ENCODE assay signal across 8 cellular contexts in genomic region chr12:45543887-45544286, GRCh38.
A peak's percentile ranks its signal among the peaks of the same experiment; 100 is the strongest.
DNase-seq lines count a peak whose midpoint lies in the region; ATAC-seq and TF ChIP-seq lines count a peak whose summit lies in the region.

No MANE protein-coding gene starts in this region.

- no peaks in the 10 kb centered on the region for H3K36me3 Mint-ChIP-seq in activated CD4-positive, alpha-beta T cell treated with anti-CD3 and anti-CD28 coated beads, Interleukin-2, amount 10 ng/mL, durations not matched to agents 7 days and 5 days (ENCODE audit: low read depth)
- no peaks in the 10 kb centered on the region for H3K36me3 Mint-ChIP-seq in naive B cell

- H3K4me3 ChIP-seq in testis: no peak overlapping the region

- H3K9me3 Mint-ChIP-seq in activated CD4-positive, alpha-beta T cell treated with anti-CD3 and anti-CD28 coated beads, Interleukin-2, amount 10 ng/mL, durations not matched to agents 7 days and 5 days: no peaks in the 10 kb centered on the region
- H3K9me3 Mint-ChIP-seq in naive B cell: no peaks in the 10 kb centered on the region

- H3K27ac Mint-ChIP-seq in activated CD4-positive, alpha-beta T cell treated with anti-CD3 and anti-CD28 coated beads, Interleukin-2, amount 10 ng/mL, durations not matched to agents 7 days and 5 days: no peak overlapping the region
- H3K27ac Mint-ChIP-seq in naive B cell: no peak overlapping the region

- H3K27ac ChIP-seq in epithelial cell of prostate: no peak overlapping the region
- no peak overlapping the region for H3K27ac ChIP-seq in testis

- no peaks in the 10 kb centered on the region for H3K4me1 ChIP-seq in testis

- peak; percentile 49 to 68 (median 57) for TF ChIP-seq CTCF in testis (IDR thresholded peaks at IDR 0.05)

- no peak overlapping the region for H3K4me3 Mint-ChIP-seq in activated CD4-positive, alpha-beta T cell treated with anti-CD3 and anti-CD28 coated beads, Interleukin-2, amount 10 ng/mL, durations not matched to agents 7 days and 5 days
- no peak overlapping the region for H3K4me3 Mint-ChIP-seq in naive B cell

- DNase-seq in COLO829 (ENCODE audit: low spot score): peak; percentile 79
- DNase-seq in NCI-H446 treated with DMSO at 0.1 percent for 48 hours (lab: John Stamatoyannopoulos, UW): peak; percentile 52
- DNase-seq in activated CD4-positive, alpha-beta T cell treated with anti-CD3 and anti-CD28 coated beads, Interleukin-2, amount 10 ng/mL, durations not matched to agents 7 days and 5 days: peak; percentile 71
- DNase-seq in epithelial cell of prostate (ENCODE audit: low read depth, low spot score): peak; percentile 14
- peak; percentile 65 for DNase-seq in naive B cell
- peak; percentile 58 for DNase-seq in testis

- H3K36me3 ChIP-seq in testis (ENCODE audit: low read depth, missing control alignments): no peaks in the 10 kb centered on the region

- no peak for TF ChIP-seq POLR2A in testis (IDR thresholded peaks at IDR 0.05)

- intact Hi-C loops in testis (cut with DNase I; ENCODE audit: low total_unique reads): loop anchor here (10.0 kb wide), 1 partner anchor 201 kb away; no protein-coding TSS in a partner anchor

- H3K9me3 ChIP-seq in testis: no peaks in the 10 kb centered on the region

- H3K4me1 Mint-ChIP-seq in activated CD4-positive, alpha-beta T cell treated with anti-CD3 and anti-CD28 coated beads, Interleukin-2, amount 10 ng/mL, durations not matched to agents 7 days and 5 days: peaks cover 4% of the 10 kb centered on the region
- peaks cover 0 to 4% (median 4%) of the 10 kb centered on the region in 3 donors for H3K4me1 Mint-ChIP-seq in naive B cell

- H3K27me3 ChIP-seq in testis: no peaks in the 10 kb centered on the region

- H3K27me3 Mint-ChIP-seq in activated CD4-positive, alpha-beta T cell treated with anti-CD3 and anti-CD28 coated beads, Interleukin-2, amount 10 ng/mL, durations not matched to agents 7 days and 5 days: peaks cover 11% of the 10 kb centered on the region
- no peaks in the 10 kb centered on the region for H3K27me3 Mint-ChIP-seq in naive B cell

- 9 to 19% methylated on average over 2 of the region's 2 CpGs for WGBS in testis, 2 donors

- ATAC-seq in GM19025 (IDR thresholded peaks at IDR 0.05; ENCODE audit: low read depth, unreplicated experiment): peak; percentile 90
- ATAC-seq in HG03139 (IDR thresholded peaks at IDR 0.05; ENCODE audit: unreplicated experiment): peak; percentile 83
- peak; percentile 99 for ATAC-seq in naive B cell (ENCODE audit: low read depth in 2 of 2)

- POLR2A ChIA-PET in activated CD4-positive, alpha-beta T cell treated with anti-CD3 and anti-CD28 coated beads, Interleukin-2, amount 10 ng/mL, durations not matched to agents 7 days and 5 days (lab: Charles Lee): no interaction called here

- CTCF ChIA-PET in activated CD4-positive, alpha-beta T cell treated with anti-CD3 and anti-CD28 coated beads, Interleukin-2, amount 10 ng/mL, durations not matched to agents 7 days and 5 days (lab: Charles Lee): interaction anchor here (0.6 to 2.2 kb wide), 18 partner anchors 10 to 447 kb away, joined by 3 to 25 read pairs (median 4); partner anchors contain the start of gene ARID2

Comparison
In these comparisons a context has a peak if more than half of its experiments do, and no peak if none do; other contexts are left out.
1. DNase-seq: peak in every context shown above with its lines; median percentile 79 in COLO829; 71 in activated CD4-positive, alpha-beta T cell treated with anti-CD3 and anti-CD28 coated beads, Interleukin-2, amount 10 ng/mL, durations not matched to agents 7 days and 5 days; 65 in naive B cell; 58 in testis; 52 in NCI-H446 treated with DMSO at 0.1 percent for 48 hours; 14 in epithelial cell of prostate.